Comparison of ENCODE assay signal across 18 cellular contexts in genomic region chr1:116733466-116734108, GRCh38. TPM values are rescaled to one million over a fixed set of nuclear protein-coding genes. Genes with fewer than 3 reads are reported as not detected.
"Had no signal": no experiment of that assay in that cellular context is flagged by ENCODE, and none has a peak within 500 bp of the region (broad histone marks: within the 10 kb centered on the region; RNA-seq: fewer than 3 reads in every experiment).

No MANE protein-coding gene starts in this region.

- H3K27me3 ChIP-seq: ascending aorta, left lung, neutrophil, tibial nerve had no signal

- H3K27me3 Mint-ChIP-seq: activated CD4-positive, alpha-beta memory T cell treated with anti-CD3 and anti-CD28 coated beads, Interleukin-2, amount 10 ng/mL, durations not matched to agents 7 days and 5 days; activated naive CD4-positive, alpha-beta T cell treated with anti-CD3 and anti-CD28 coated beads, Interleukin-2, amount 10 ng/mL, durations not matched to agents 7 days and 5 days; naive thymus-derived CD4-positive, alpha-beta T cell; stimulated activated memory B cell treated with anti-CD40 and anti-IgM and Interleukin-4, amounts not matched to agents 10 μg/mL and 1 μg/mL and 100 μg/mL, for 72 hours had no signal

- H3K4me1 ChIP-seq: ascending aorta, left lung, tibial nerve had no signal

- DNase-seq: activated CD4-positive, alpha-beta memory T cell treated with anti-CD3 and anti-CD28 coated beads, Interleukin-2, amount 10 ng/mL, durations not matched to agents 7 days and 5 days; activated CD4-positive, alpha-beta T cell treated with anti-CD3 and anti-CD28 coated beads for 4 hours; activated naive CD4-positive, alpha-beta T cell treated with anti-CD3 and anti-CD28 coated beads, Interleukin-2, amount 10 ng/mL, durations not matched to agents 7 days and 5 days; dorsolateral prefrontal cortex; endodermal cell; erythroblast; kidney; left lung; mammary epithelial cell; mucosa of descending colon; naive thymus-derived CD4-positive, alpha-beta T cell; T-helper 2 cell had no signal

- H3K4me3 ChIP-seq: ascending aorta, dorsolateral prefrontal cortex, left lung, mucosa of descending colon, tibial nerve had no signal

- H3K4me1 Mint-ChIP-seq: endodermal cell had no signal

- H3K9me3 Mint-ChIP-seq: activated CD4-positive, alpha-beta memory T cell treated with anti-CD3 and anti-CD28 coated beads, Interleukin-2, amount 10 ng/mL, durations not matched to agents 7 days and 5 days; activated naive CD4-positive, alpha-beta T cell treated with anti-CD3 and anti-CD28 coated beads, Interleukin-2, amount 10 ng/mL, durations not matched to agents 7 days and 5 days; endodermal cell; stimulated activated memory B cell treated with anti-CD40 and anti-IgM and Interleukin-4, amounts not matched to agents 10 μg/mL and 1 μg/mL and 100 μg/mL, for 72 hours had no signal

- H3K36me3 Mint-ChIP-seq: activated naive CD4-positive, alpha-beta T cell treated with anti-CD3 and anti-CD28 coated beads, Interleukin-2, amount 10 ng/mL, durations not matched to agents 7 days and 5 days; stimulated activated memory B cell treated with anti-CD40 and anti-IgM and Interleukin-4, amounts not matched to agents 10 μg/mL and 1 μg/mL and 100 μg/mL, for 72 hours; WTC11 had no signal

- H3K27ac Mint-ChIP-seq: activated CD4-positive, alpha-beta memory T cell treated with anti-CD3 and anti-CD28 coated beads, Interleukin-2, amount 10 ng/mL, durations not matched to agents 7 days and 5 days; activated naive CD4-positive, alpha-beta T cell treated with anti-CD3 and anti-CD28 coated beads, Interleukin-2, amount 10 ng/mL, durations not matched to agents 7 days and 5 days; endodermal cell; naive thymus-derived CD4-positive, alpha-beta T cell; stimulated activated memory B cell treated with anti-CD40 and anti-IgM and Interleukin-4, amounts not matched to agents 10 μg/mL and 1 μg/mL and 100 μg/mL, for 72 hours; WTC11 had no signal

- H3K36me3 ChIP-seq: ascending aorta, left lung, neutrophil, tibial nerve had no signal

- H3K9me3 ChIP-seq: ascending aorta, left lung, mucosa of descending colon, neutrophil, tibial nerve had no signal

- H3K4me3 Mint-ChIP-seq: activated CD4-positive, alpha-beta memory T cell treated with anti-CD3 and anti-CD28 coated beads, Interleukin-2, amount 10 ng/mL, durations not matched to agents 7 days and 5 days; activated naive CD4-positive, alpha-beta T cell treated with anti-CD3 and anti-CD28 coated beads, Interleukin-2, amount 10 ng/mL, durations not matched to agents 7 days and 5 days; endodermal cell; naive thymus-derived CD4-positive, alpha-beta T cell; stimulated activated memory B cell treated with anti-CD40 and anti-IgM and Interleukin-4, amounts not matched to agents 10 μg/mL and 1 μg/mL and 100 μg/mL, for 72 hours; WTC11 had no signal

- ATAC-seq: left lung; mucosa of descending colon; naive thymus-derived CD4-positive, alpha-beta T cell; stimulated activated memory B cell treated with anti-CD40 and anti-IgM and Interleukin-4, amounts not matched to agents 10 μg/mL and 1 μg/mL and 100 μg/mL, for 72 hours; WTC11 had no signal

- H3K27ac ChIP-seq: ascending aorta, dorsolateral prefrontal cortex, left lung, neutrophil, tibial nerve had no signal

RNA-seq across cellular contexts. Expression of gene CD2, which starts 20.6 kb away (rescaled TPM):
- total RNA-seq: ascending aorta, endodermal cell, mammary epithelial cell, renal cortical epithelial cell had no signal
- polyA plus RNA-seq: mammary epithelial cell had no signal
